ENCODE assay signal across 26 cellular contexts in the genomic region with DNA sequence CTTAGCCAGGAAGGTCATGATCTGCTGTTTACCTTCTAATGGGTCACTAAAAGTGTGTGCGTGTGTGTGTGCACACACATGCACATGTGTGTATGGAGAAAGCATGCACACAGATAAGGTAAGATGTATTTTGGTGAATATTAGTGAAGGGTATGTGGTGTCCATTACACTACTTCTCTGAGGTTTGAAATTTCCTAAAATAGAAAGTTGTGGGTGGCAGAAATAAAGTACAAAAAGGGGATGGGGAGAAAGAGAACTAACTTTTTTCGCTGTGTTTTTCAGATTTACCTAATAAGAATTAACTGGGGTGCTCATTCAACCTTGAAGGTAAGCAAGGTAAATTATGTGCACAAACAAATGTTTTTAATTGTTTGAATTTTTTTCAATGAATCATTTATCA. TPM values are rescaled to one million over a fixed set of nuclear protein-coding genes. Genes with fewer than 3 reads are reported as not detected.
"Had no signal": no experiment of that assay in that cellular context is flagged by ENCODE, and none has a peak within 500 bp of the region (broad histone marks: within the 10 kb centered on the region; RNA-seq: fewer than 3 reads in every experiment).

No MANE protein-coding gene starts in this region.

- H2AFZ ChIP-seq: parathyroid adenoma had no signal

- DNase-seq: dorsolateral prefrontal cortex; effector CD4-positive, alpha-beta T cell; left cardiac atrium; left lung; mesenchymal stem cell; mucosa of descending colon; naive B cell; right cardiac atrium; sigmoid colon; stimulated activated CD4-positive, alpha-beta T cell treated with anti-CD3 and anti-CD28 coated beads, Interleukin-2, amount 100 ng/mL, for 24 hours; stimulated activated CD4-positive, alpha-beta T cell treated with anti-CD3 and anti-CD28 coated beads, Interleukin-4, amount 100 ng/mL, for 24 hours; stimulated activated naive CD8-positive, alpha-beta T cell treated with anti-CD3 and anti-CD28 coated beads, Interleukin-15, Interleukin-2, amounts not matched to agents 100 U/mL and 50 U/mL, for 24 hours; substantia nigra; testis; tibial artery had no signal

- H3K79me2 ChIP-seq: parathyroid adenoma had no signal

- H3K9ac ChIP-seq: parathyroid adenoma had no signal

- FAIRE-seq: colon, frontal cortex, islet of Langerhans had no signal

- ATAC-seq: left cardiac atrium; left lung; mucosa of descending colon; natural killer cell treated with Interleukin-12 subunit alpha and Interleukin-12 subunit beta and Interleukin-15 and Interleukin-18, amount 100 ng/mL, for 72 hours; right cardiac atrium; stimulated activated effector memory CD8-positive, alpha-beta T cell treated with anti-CD3 and anti-CD28 coated beads, Interleukin-12 subunit alpha, Interleukin-12 subunit beta, amount 100 ng/mL, for 72 hours; stimulated activated naive CD8-positive, alpha-beta T cell treated with anti-CD3 and anti-CD28 coated beads, Interleukin-15, Interleukin-2, amounts not matched to agents 100 U/mL and 50 U/mL, for 24 hours had no signal

- H3K9me3 ChIP-seq: left lung, mucosa of descending colon, neutrophil, prostate gland, sigmoid colon, testis, tibial artery had no signal

- H3K4me1 ChIP-seq: left lung, parathyroid adenoma, prostate gland, sigmoid colon, testis had no signal

- H3K27me3 ChIP-seq: left lung, neutrophil, sigmoid colon, testis, tibial artery had no signal

- H3K4me3 ChIP-seq: dorsolateral prefrontal cortex, left lung, mucosa of descending colon, prostate gland, sigmoid colon, testis, tibial artery had no signal

- H3K36me3 ChIP-seq: left lung, neutrophil, prostate gland, sigmoid colon, tibial artery had no signal

- H3K27ac ChIP-seq: dorsolateral prefrontal cortex, left lung, neutrophil, parathyroid adenoma, prostate gland, sigmoid colon, testis, tibial artery had no signal

RNA-seq across cellular contexts. Expression of gene NR2E3, which starts 24.4 kb away (rescaled TPM):
- total RNA-seq: frontal cortex; kidney epithelial cell; left cardiac atrium; lower leg skin; natural killer cell treated with Interleukin-12 subunit alpha and Interleukin-12 subunit beta and Interleukin-15 and Interleukin-18, amount 100 ng/mL, for 72 hours; neural crest cell had no signal
